In the genomic region with DNA sequence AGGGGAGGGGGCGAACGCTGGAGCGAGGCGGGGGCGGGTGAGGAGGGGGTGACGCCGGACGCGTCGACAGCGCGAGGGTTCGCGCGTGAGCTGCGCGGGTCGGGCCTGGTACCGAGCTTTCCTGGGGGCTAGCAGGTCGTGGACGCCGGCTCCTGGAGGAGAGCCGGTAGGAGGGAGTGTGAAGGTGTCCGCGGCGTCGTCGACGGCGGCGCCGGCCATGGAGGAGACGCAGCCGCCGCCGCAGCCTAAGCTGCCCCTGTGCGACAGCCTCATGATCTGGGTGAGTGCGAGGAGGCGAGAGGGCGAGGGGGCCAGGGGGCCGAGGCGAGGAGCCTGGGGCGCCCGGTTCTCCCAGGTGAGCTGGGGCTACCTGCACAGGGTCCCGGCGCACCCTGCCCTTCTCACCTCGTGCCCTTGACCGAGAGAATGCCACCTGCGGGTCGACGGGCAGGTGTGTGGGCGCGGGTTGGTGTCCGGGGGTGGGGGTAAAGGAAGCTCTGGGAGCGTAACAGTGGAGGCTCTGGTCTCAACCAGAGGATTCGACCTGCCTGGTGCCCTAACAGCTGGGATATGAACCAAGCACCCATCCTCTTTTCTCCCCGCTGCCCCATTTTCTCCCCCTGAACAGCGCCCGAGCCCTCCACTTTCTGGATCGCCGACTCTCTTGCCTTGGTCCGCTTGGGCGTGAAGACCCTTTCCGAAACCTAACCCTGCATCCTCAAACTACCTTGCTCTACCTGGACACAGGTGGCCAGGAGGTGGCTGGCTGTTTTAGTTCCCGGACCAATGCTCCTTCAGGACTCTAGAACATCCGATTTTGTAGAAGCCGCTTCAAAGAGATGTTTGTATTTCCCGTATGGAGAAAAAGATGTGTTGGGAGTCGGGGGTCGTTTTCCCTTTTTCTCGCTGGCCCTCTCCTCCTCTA, we compare ENCODE assay signal across 8 cellular contexts. TPM values are rescaled to one million over a fixed set of nuclear protein-coding genes. Genes with fewer than 3 reads are reported as not detected.
DNase-seq lines count a peak whose midpoint lies in the region; ATAC-seq, FAIRE-seq and TF ChIP-seq lines count a peak whose summit lies in the region.

Gene HOOK1, plus strand, starts transcription at position 49 of the 925 bp plus-strand sequence. Its CDS starts 169 bp downstream, at position 218.

- H3K9me3 ChIP-seq in HepG2 (ENCODE audit: low read length) (no peaks in the 10 kb centered on the region), testis (no peaks in the 10 kb centered on the region)

- POLR2A ChIA-PET in HepG2 (lab: Yijun Ruan, JAX) = interaction anchor here (0.7 to 2.2 kb wide), 9 partner anchors 8 to 1263 kb away, joined by 3 to 10 read pairs (median 4); no protein-coding TSS in a partner anchor

- ATAC-seq in GM21367 (IDR thresholded peaks at IDR 0.05; ENCODE audit: unreplicated experiment) = peak; percentile 26
- ATAC-seq in HepG2 = peak; percentile 71

- DNase-seq in D341Med (ENCODE audit: low spot score) (peak; percentile 33), LoVo (ENCODE audit: low spot score) (peak; percentile 11), astrocyte of the spinal cord (ENCODE audit: low read depth, low spot score) (no peak), HepG2 (ENCODE audit: low spot score) (no peak), testis (peak; percentile 27), SW 1271 (lab: John Stamatoyannopoulos, UW) (no peak), posterior vena cava (ENCODE audit: low spot score) (no peak)

- BruUV-seq in HepG2 (replicated peaks; lab: Mats Ljungman, UMichigan) = no TSS peak

- TF ChIP-seq CTCF in astrocyte of the spinal cord (IDR thresholded peaks at IDR 0.05; ENCODE audit: low read depth, low read length) = no peak
- TF ChIP-seq CTCF in HepG2 (CRISPR knock-in tag; IDR thresholded peaks at IDR 0.05) = no peak
- no peak for TF ChIP-seq CTCF in testis (IDR thresholded peaks at IDR 0.05)

- no peaks in the 10 kb centered on the region; the same call in 1 of the 2 replicates for H4K20me1 ChIP-seq in HepG2 (ENCODE audit: insufficient read depth, low read length)

- H3K4me3 ChIP-seq in astrocyte of the spinal cord (ENCODE audit: low read depth, low read length) (peak within 1 kb of the TSS; percentile 25), HepG2 (replicated peaks in 1 of 3; ENCODE audit: insufficient read depth in 1 of 3, low read depth in 2 of 3, low read length in 3 of 3) (peak within 1 kb of the TSS; percentile 75 to 96 (median 96)), testis (peak within 1 kb of the TSS; percentile 56 to 64)

- peaks cover 51% of the 10 kb centered on the region for H3K79me2 ChIP-seq in HepG2 (ENCODE audit: insufficient read depth, low read length)

- CTCF ChIA-PET in HepG2 (lab: Yijun Ruan, JAX; ENCODE audit: low intra/inter-chr PET ratio, low total read pairs) = no interaction called here

- peaks cover 42% of the 10 kb centered on the region for H3K4me1 ChIP-seq in HepG2 (ENCODE audit: insufficient read depth, low read length)
- no peaks in the 10 kb centered on the region for H3K4me1 ChIP-seq in testis

- TF ChIP-seq POLR2A in HepG2 (IDR thresholded peaks at IDR 0.05; ENCODE audit: insufficient read depth in 1 of 2, low read depth in 2 of 2, low read length in 2 of 2) (peak; percentile 36 to 69; a peak in 2 of 4 replicates), testis (IDR thresholded peaks at IDR 0.05) (no peak)

- no peaks in the 10 kb centered on the region for H3K27me3 ChIP-seq in HepG2 (ENCODE audit: control insufficient read depth in 1 of 2, insufficient read depth in 2 of 2, low read length in 2 of 2)
- no peaks in the 10 kb centered on the region for H3K27me3 ChIP-seq in testis

- no peak for TF ChIP-seq EP300 in HepG2 (IDR thresholded peaks at IDR 0.05; ENCODE audit: low read depth in 2 of 2, low read length in 2 of 2)
- no peak for TF ChIP-seq EP300 in HepG2 (CRISPR knock-in tag; IDR thresholded peaks at IDR 0.05; ENCODE audit: borderline replicate concordance)

- H3K9ac ChIP-seq in HepG2 (ENCODE audit: insufficient read depth, low read depth, low read length) = peak within 1 kb of the TSS; percentile 96

- no peaks in the 10 kb centered on the region for H3K36me3 ChIP-seq in HepG2 (replicated peaks in 1 of 2; ENCODE audit: control insufficient read depth in 1 of 2, insufficient read depth in 2 of 2, low read length in 2 of 2)
- no peaks in the 10 kb centered on the region for H3K36me3 ChIP-seq in testis (ENCODE audit: low read depth, missing control alignments)

- no peak for FAIRE-seq in HepG2 (lab: Jason Lieb, UNC)

- peak within 1 kb of the TSS; percentile 92 for H3K4me2 ChIP-seq in HepG2 (ENCODE audit: low read depth, low read length)

- H2AFZ ChIP-seq in HepG2 (ENCODE audit: low read length) = no peak within 1 kb of the TSS

- H3K27ac ChIP-seq in HepG2 (ENCODE audit: extremely low read length, insufficient read depth, low read length) = peak within 1 kb of the TSS; percentile 76
- H3K27ac ChIP-seq in testis = no peak within 1 kb of the TSS

- WGBS in HepG2 (ENCODE audit: low lambda C conversion rate) = 3% methylated on average over 32 of the region's 71 CpGs
- 8 to 17% methylated on average over 30 to 68 of the region's 71 CpGs for WGBS in testis, 2 donors

- intact Hi-C loops in HepG2 (cut with micrococcal nuclease; ENCODE audit: unreplicated experiment) (loop anchor here (5.0 kb wide), 1 partner anchor 42 kb away; no protein-coding TSS in a partner anchor), testis (cut with DNase I; ENCODE audit: low total_unique reads) (no loop called here), posterior vena cava (cut with DNase I) (no loop called here)

- TF ChIP-seq RAD21 in HepG2 (CRISPR knock-in tag; IDR thresholded peaks at IDR 0.05) = no peak

- in situ Hi-C loops in astrocyte of the spinal cord (cut with HindIII; ENCODE audit: low sequenced_read_pairs) = no loop called here
- in situ Hi-C loops in HepG2 (cut with HindIII; ENCODE audit: extremely low pct_ligation_motif_present, low pct_unique_long_range_greater_than_20kb) = no loop called here

RNA-seq across cellular contexts. Expression of gene HOOK1, which starts in this region (rescaled TPM):
- total RNA-seq in HepG2 (2016; rRNA removed; fragmentation: Illumina TruSeq; extraction: Trizol) (24.2 and 48.0 TPM in 2 replicates), testis (10 to 100 TPM; 20.1 to 59.8 TPM), posterior vena cava (under 1 TPM; 0.14 to 0.62 TPM)
- 3.4 and 4.4 TPM in 2 replicates for total RNA-seq in HepG2 (2016; cell fraction: cytosol; rRNA removed; fragmentation: Illumina TruSeq; extraction: Trizol; ENCODE audit: low read depth)
- total RNA-seq in HepG2 (2016; cell fraction: insoluble cytoplasmic fraction; rRNA removed; fragmentation: Illumina TruSeq; extraction: Trizol) = 24.0 and 49.5 TPM in 2 replicates
- total RNA-seq in HepG2 (2016; cell fraction: membrane; rRNA removed; fragmentation: Illumina TruSeq; extraction: Trizol) = 5.4 and 6.7 TPM in 2 replicates
- 33.3 and 34.9 TPM in 2 replicates for total RNA-seq in HepG2 (2016; cell fraction: nucleus; rRNA removed; fragmentation: Illumina TruSeq; extraction: Trizol)
- polyA plus RNA-seq in HepG2 (2011; rRNA removed) (9.1 and 11.3 TPM in 2 replicates), testis (ENCODE audit: insufficient read depth, low read depth, low replicate concordance) (65.8 TPM)
- 3.4 and 5.6 TPM in 2 replicates for polyA plus RNA-seq in HepG2 (2011; cell fraction: cytosol; rRNA removed)
- 7.2 and 9.6 TPM in 2 replicates for polyA plus RNA-seq in HepG2 (2011; cell fraction: nucleus; rRNA removed)
- 15.5 and 22.6 TPM in 2 replicates for polyA plus RNA-seq in HepG2 (2012)
- 0.50 and 0.60 TPM in 2 replicates for polyA plus RNA-seq in HepG2 (2016; cell fraction: cytosol; fragmentation: Illumina TruSeq; extraction: Trizol; ENCODE audit: low read depth)
- polyA plus RNA-seq in HepG2 (2016; cell fraction: insoluble cytoplasmic fraction; fragmentation: Illumina TruSeq; extraction: Trizol; ENCODE audit: low read depth) = 29.1 and 32.7 TPM in 2 replicates
- polyA plus RNA-seq in HepG2 (2016; cell fraction: membrane; fragmentation: Illumina TruSeq; extraction: Trizol; ENCODE audit: low read depth) = 2.0 TPM in 2 replicates
- polyA plus RNA-seq in HepG2 (2016; cell fraction: nucleus; fragmentation: Illumina TruSeq; extraction: Trizol; ENCODE audit: insufficient read depth, low read depth) = 33.8 and 35.1 TPM in 2 replicates
- 3.9 and 27.1 TPM in 2 replicates for polyA minus RNA-seq in HepG2 (2011; rRNA and poly(A)+ RNA removed; ENCODE audit: low replicate concordance)
- 11.6 and 19.9 TPM in 2 replicates for polyA minus RNA-seq in HepG2 (2011; cell fraction: cytosol; rRNA and poly(A)+ RNA removed)
- polyA minus RNA-seq in HepG2 (2011; cell fraction: nucleus; rRNA and poly(A)+ RNA removed) = 46.5 and 48.3 TPM in 2 replicates

Comparison
In these comparisons a context has a peak if more than half of its experiments do, and no peak if none do; other contexts are left out.
1. DNase-seq: peak in D341Med (single experiment), LoVo (single experiment) and testis (single experiment); none in astrocyte of the spinal cord (single experiment), HepG2 (single experiment), SW 1271 (0 of 2) and posterior vena cava (single experiment).
2. H3K4me3 ChIP-seq: peak in every context shown above with its lines; median percentile 96 in HepG2; 60 in testis; 25 in astrocyte of the spinal cord.